Comparison of ENCODE assay signal across 19 cellular contexts in genomic region chr17:75704963-75705875, GRCh38. TPM values are rescaled to one million over a fixed set of nuclear protein-coding genes. Genes with fewer than 3 reads are reported as not detected.
DNase-seq lines count a peak whose midpoint lies in the region; ATAC-seq, FAIRE-seq and TF ChIP-seq lines count a peak whose summit lies in the region.
"Had no signal": no experiment of that assay in that cellular context is flagged by ENCODE, and none has a peak within 500 bp of the region (broad histone marks: within the 10 kb centered on the region; RNA-seq: fewer than 3 reads in every experiment).

No MANE protein-coding gene starts in this region.

- ATAC-seq in HepG2 (no peak), right lobe of liver (no peak)

- no peak for TF ChIP-seq CTCF in HepG2 (CRISPR knock-in tag; IDR thresholded peaks at IDR 0.05)
- TF ChIP-seq CTCF in right lobe of liver (IDR thresholded peaks at IDR 0.05), result no peak
- TF ChIP-seq CTCF in kidney (IDR thresholded peaks at IDR 0.05; ENCODE audit: borderline replicate concordance, extremely low read depth, insufficient read depth), result no peak
- TF ChIP-seq CTCF in hepatocyte (IDR thresholded peaks at IDR 0.05; ENCODE audit: poor library complexity), result no peak

- intact Hi-C loops in HepG2 (cut with micrococcal nuclease; ENCODE audit: unreplicated experiment) (no loop called here), right lobe of liver (cut with DNase I) (no loop called here), head of caudate nucleus (cut with DNase I) (no loop called here), kidney (cut with DNase I) (no loop called here)

- no peaks in the 10 kb centered on the region for H3K9me2 ChIP-seq in hepatocyte (replicated peaks; ENCODE audit: insufficient read depth)

- FAIRE-seq in HepG2 (lab: Jason Lieb, UNC) (no peak), kidney (lab: Jason Lieb, UNC) (no peak)
- FAIRE-seq: A204.1, GM12891 had no signal

- H3K36me3 Mint-ChIP-seq in T-helper 2 cell treated with Interferon-gamma antibody and Interleukin-4, amounts not matched to agents 5 μg/mL and 100 μg/mL, for 36 hours (ENCODE audit: low read depth), result peaks cover 37% of the 10 kb centered on the region

- in situ Hi-C loops in HepG2 (cut with HindIII; ENCODE audit: extremely low pct_ligation_motif_present, low pct_unique_long_range_greater_than_20kb), result no loop called here

- H3K9me3 ChIP-seq in HepG2 (ENCODE audit: low read length) (no peaks in the 10 kb centered on the region), right lobe of liver (no peaks in the 10 kb centered on the region), kidney (ENCODE audit: control insufficient read depth in 1 of 2, low read length in 2 of 2) (no peaks in the 10 kb centered on the region), hepatocyte (ENCODE audit: low read depth) (no peaks in the 10 kb centered on the region)
- H3K9me3 ChIP-seq: Caco-2, HAP-1 had no signal

- H3K27ac ChIP-seq in HepG2 (ENCODE audit: extremely low read length, insufficient read depth, low read length) (no peak overlapping the region), right lobe of liver (no peak overlapping the region), kidney (ENCODE audit: low read depth in 2 of 2, low read length in 2 of 2) (no peak overlapping the region), hepatocyte (no peak overlapping the region)

- H3K4me3 ChIP-seq in HepG2 (replicated peaks in 1 of 3; ENCODE audit: insufficient read depth in 1 of 3, low read depth in 2 of 3, low read length in 3 of 3) (no peak overlapping the region), right lobe of liver (no peak overlapping the region), kidney (ENCODE audit: low read length in 2 of 2) (no peak overlapping the region), hepatocyte (no peak overlapping the region)
- H3K4me3 ChIP-seq: HAP-1, PC-9 had no signal

- H3K9me3 Mint-ChIP-seq in T-helper 2 cell treated with Interferon-gamma antibody and Interleukin-4, amounts not matched to agents 5 μg/mL and 100 μg/mL, for 36 hours, result no peaks in the 10 kb centered on the region

- 97% methylated on average over 23 of the region's 27 CpGs for WGBS in HepG2 (ENCODE audit: low lambda C conversion rate)
- WGBS in right lobe of liver (ENCODE audit: insufficient coverage, low coverage, low lambda C conversion rate, missing lambda C conversion rate), result 100% methylated on average over 2 of the region's 27 CpGs
- WGBS in hepatocyte (ENCODE audit: low lambda C conversion rate, missing lambda C conversion rate), result 93% methylated on average over 24 of the region's 27 CpGs

- H3K4me1 ChIP-seq in HepG2 (ENCODE audit: insufficient read depth, low read length), result peaks cover 6% of the 10 kb centered on the region
- no peaks in the 10 kb centered on the region for H3K4me1 ChIP-seq in right lobe of liver
- peaks cover 0 to 3% of the 10 kb centered on the region in 2 donors for H3K4me1 ChIP-seq in kidney (ENCODE audit: control insufficient read depth in 1 of 2, insufficient read depth in 1 of 2, low read depth in 1 of 2, low read length in 2 of 2)
- H3K4me1 ChIP-seq in hepatocyte (ENCODE audit: insufficient read depth), result peaks cover 7% of the 10 kb centered on the region
- H3K4me1 ChIP-seq: HAP-1 had no signal

- CTCF ChIA-PET in HepG2 (lab: Yijun Ruan, JAX; ENCODE audit: low intra/inter-chr PET ratio, low total read pairs), result no interaction called here

- no peaks in the 10 kb centered on the region for H3K4me1 Mint-ChIP-seq in T-helper 2 cell treated with Interferon-gamma antibody and Interleukin-4, amounts not matched to agents 5 μg/mL and 100 μg/mL, for 36 hours (ENCODE audit: low read depth)

- DNase-seq in HepG2 (ENCODE audit: low spot score) (no peak), right lobe of liver (no peak), head of caudate nucleus (peak in 29 of 42 donors; percentile 28 to 83 (median 56)), kidney (peak; percentile 78), hepatocyte (ENCODE audit: low spot score) (no peak), kidney tubule cell (ENCODE audit: low spot score) (no peak), NCI-H2081 treated with DMSO at 0.1 percent for 48 hours (lab: John Stamatoyannopoulos, UW) (no peak)
- no peak for DNase-seq in T-helper 2 cell treated with Interferon-gamma antibody and Interleukin-4, amounts not matched to agents 5 μg/mL and 100 μg/mL, for 36 hours (ENCODE audit: low spot score)
- DNase-seq: Caco-2, DMS79, KBM-7, NCI-H446 treated with DMSO at 0.1 percent for 48 hours, NCI-H774, PC-9, SHP77 treated with DMSO at 0.1 percent for 48 hours had no signal

- TF ChIP-seq POLR2A in HepG2 (IDR thresholded peaks at IDR 0.05; ENCODE audit: insufficient read depth in 1 of 2, low read depth in 2 of 2, low read length in 2 of 2) (no peak), right lobe of liver (IDR thresholded peaks at IDR 0.05) (no peak)

- H3K9ac ChIP-seq in HepG2 (ENCODE audit: insufficient read depth, low read depth, low read length) (no peak overlapping the region), kidney (ENCODE audit: low read length in 2 of 2) (no peak overlapping the region)

- H3K27me3 Mint-ChIP-seq in T-helper 2 cell treated with Interferon-gamma antibody and Interleukin-4, amounts not matched to agents 5 μg/mL and 100 μg/mL, for 36 hours (ENCODE audit: low read depth), result no peaks in the 10 kb centered on the region

- H4K20me1 ChIP-seq in HepG2 (ENCODE audit: insufficient read depth, low read length) (no peaks in the 10 kb centered on the region), hepatocyte (ENCODE audit: insufficient read depth, poor library complexity, severe bottlenecking) (no peaks in the 10 kb centered on the region)

- H3K79me2 ChIP-seq in HepG2 (ENCODE audit: insufficient read depth, low read length) (no peaks in the 10 kb centered on the region), hepatocyte (no peaks in the 10 kb centered on the region)

- TF ChIP-seq RAD21 in HepG2 (CRISPR knock-in tag; IDR thresholded peaks at IDR 0.05), result no peak

- H3K4me3 Mint-ChIP-seq in T-helper 2 cell treated with Interferon-gamma antibody and Interleukin-4, amounts not matched to agents 5 μg/mL and 100 μg/mL, for 36 hours, result no peak overlapping the region

- TF ChIP-seq EP300 in HepG2 (IDR thresholded peaks at IDR 0.05; ENCODE audit: low read depth in 2 of 2, low read length in 2 of 2) (no peak), HepG2 (CRISPR knock-in tag; IDR thresholded peaks at IDR 0.05; ENCODE audit: borderline replicate concordance) (no peak)

- H3K36me3 ChIP-seq in HepG2 (replicated peaks in 1 of 2; ENCODE audit: control insufficient read depth in 1 of 2, insufficient read depth in 2 of 2, low read length in 2 of 2), result peaks cover 53 to 75% of the 10 kb centered on the region in 2 experiments
- H3K36me3 ChIP-seq in right lobe of liver, result peaks cover 12 to 57% (median 24%) of the 10 kb centered on the region in 4 donors
- H3K36me3 ChIP-seq in kidney (ENCODE audit: control insufficient read depth in 1 of 2, insufficient read depth in 2 of 2, low read length in 2 of 2), result peaks cover 36 to 56% of the 10 kb centered on the region in 2 donors
- peaks cover 6% of the 10 kb centered on the region for H3K36me3 ChIP-seq in hepatocyte (replicated peaks; ENCODE audit: insufficient read depth, low read depth)

- H3K27ac Mint-ChIP-seq in T-helper 2 cell treated with Interferon-gamma antibody and Interleukin-4, amounts not matched to agents 5 μg/mL and 100 μg/mL, for 36 hours, result no peak overlapping the region

- POLR2A ChIA-PET in HepG2 (lab: Yijun Ruan, JAX), result no interaction called here

- H3K4me2 ChIP-seq in HepG2 (ENCODE audit: low read depth, low read length) (no peak overlapping the region), hepatocyte (no peak overlapping the region)

- H2AFZ ChIP-seq in HepG2 (ENCODE audit: low read length) (no peak overlapping the region), hepatocyte (no peak overlapping the region)
- H2AFZ ChIP-seq: PC-9 had no signal

- H3K27me3 ChIP-seq in HepG2 (ENCODE audit: control insufficient read depth in 1 of 2, insufficient read depth in 2 of 2, low read length in 2 of 2) (no peaks in the 10 kb centered on the region), right lobe of liver (no peaks in the 10 kb centered on the region), hepatocyte (no peaks in the 10 kb centered on the region)

- no TSS peak for BruUV-seq in HepG2 (replicated peaks; lab: Mats Ljungman, UMichigan)

RNA-seq across cellular contexts. Expression of gene ITGB4, which starts 16.0 kb away (rescaled TPM):
- total RNA-seq in HepG2 (2016; rRNA removed; fragmentation: Illumina TruSeq; extraction: Trizol) (4.0 and 6.9 TPM in 2 replicates), right lobe of liver (1 to 10 TPM in 5 of 6 experiments, under 1 TPM in 1; 0.92 to 4.1 (median 2.0) TPM), kidney (149 TPM), hepatocyte (11.5 and 15.7 TPM in 2 replicates)
- 9.2 and 10.4 TPM in 2 replicates for total RNA-seq in HepG2 (2016; cell fraction: cytosol; rRNA removed; fragmentation: Illumina TruSeq; extraction: Trizol; ENCODE audit: low read depth)
- 3.9 and 6.3 TPM in 2 replicates for total RNA-seq in HepG2 (2016; cell fraction: insoluble cytoplasmic fraction; rRNA removed; fragmentation: Illumina TruSeq; extraction: Trizol)
- 10.1 and 14.6 TPM in 2 replicates for total RNA-seq in HepG2 (2016; cell fraction: membrane; rRNA removed; fragmentation: Illumina TruSeq; extraction: Trizol)
- 3.7 and 3.9 TPM in 2 replicates for total RNA-seq in HepG2 (2016; cell fraction: nucleus; rRNA removed; fragmentation: Illumina TruSeq; extraction: Trizol)
- polyA plus RNA-seq in HepG2 (2011; rRNA removed) (14.5 and 14.7 TPM in 2 replicates), kidney (ENCODE audit: insufficient read depth, low read depth, low replicate concordance) (15.7 TPM), hepatocyte (19.4 and 23.5 TPM in 2 replicates)
- polyA plus RNA-seq in HepG2 (2011; cell fraction: cytosol; rRNA removed), result 5.1 and 8.2 TPM in 2 replicates
- 28.7 and 39.5 TPM in 2 replicates for polyA plus RNA-seq in HepG2 (2011; cell fraction: nucleus; rRNA removed)
- polyA plus RNA-seq in HepG2 (2012), result 13.2 and 14.2 TPM in 2 replicates
- polyA plus RNA-seq in HepG2 (2016; cell fraction: cytosol; fragmentation: Illumina TruSeq; extraction: Trizol; ENCODE audit: low read depth), result 36.1 and 40.9 TPM in 2 replicates
- 10.5 and 16.8 TPM in 2 replicates for polyA plus RNA-seq in HepG2 (2016; cell fraction: insoluble cytoplasmic fraction; fragmentation: Illumina TruSeq; extraction: Trizol; ENCODE audit: low read depth)
- polyA plus RNA-seq in HepG2 (2016; cell fraction: membrane; fragmentation: Illumina TruSeq; extraction: Trizol; ENCODE audit: low read depth), result 41.4 and 43.0 TPM in 2 replicates
- 20.5 and 28.1 TPM in 2 replicates for polyA plus RNA-seq in HepG2 (2016; cell fraction: nucleus; fragmentation: Illumina TruSeq; extraction: Trizol; ENCODE audit: insufficient read depth, low read depth)
- 25.3 and 28.4 TPM in 2 replicates for polyA minus RNA-seq in HepG2 (2011; rRNA and poly(A)+ RNA removed; ENCODE audit: low replicate concordance)
- polyA minus RNA-seq in HepG2 (2011; cell fraction: cytosol; rRNA and poly(A)+ RNA removed), result 8.4 and 12.7 TPM in 2 replicates
- 3.2 and 6.3 TPM in 2 replicates for polyA minus RNA-seq in HepG2 (2011; cell fraction: nucleus; rRNA and poly(A)+ RNA removed)
- total RNA-seq: G401 had no signal

RNA-seq across cellular contexts. Expression of gene SAP30BP, which starts 38.1 kb away (rescaled TPM):
- total RNA-seq in HepG2 (2016; rRNA removed; fragmentation: Illumina TruSeq; extraction: Trizol) (99.4 and 109 TPM in 2 replicates), right lobe of liver (10 to 100 TPM; 24.0 to 36.0 (median 27.0) TPM), kidney (95.1 TPM), hepatocyte (59.3 and 67.5 TPM in 2 replicates)
- 35.7 and 41.2 TPM in 2 replicates for total RNA-seq in HepG2 (2016; cell fraction: cytosol; rRNA removed; fragmentation: Illumina TruSeq; extraction: Trizol; ENCODE audit: low read depth)
- 105 and 112 TPM in 2 replicates for total RNA-seq in HepG2 (2016; cell fraction: insoluble cytoplasmic fraction; rRNA removed; fragmentation: Illumina TruSeq; extraction: Trizol)
- total RNA-seq in HepG2 (2016; cell fraction: membrane; rRNA removed; fragmentation: Illumina TruSeq; extraction: Trizol), result 35.1 and 45.2 TPM in 2 replicates
- total RNA-seq in HepG2 (2016; cell fraction: nucleus; rRNA removed; fragmentation: Illumina TruSeq; extraction: Trizol), result 76.4 and 82.2 TPM in 2 replicates
- polyA plus RNA-seq in HepG2 (2011; rRNA removed) (67.7 and 80.1 TPM in 2 replicates), kidney (ENCODE audit: insufficient read depth, low read depth, low replicate concordance) (62.9 TPM), hepatocyte (89.9 and 110 TPM in 2 replicates)
- 59.4 and 67.4 TPM in 2 replicates for polyA plus RNA-seq in HepG2 (2011; cell fraction: cytosol; rRNA removed)
- 191 and 218 TPM in 2 replicates for polyA plus RNA-seq in HepG2 (2011; cell fraction: nucleus; rRNA removed)
- polyA plus RNA-seq in HepG2 (2012), result 57.3 and 65.0 TPM in 2 replicates
- polyA plus RNA-seq in HepG2 (2016; cell fraction: cytosol; fragmentation: Illumina TruSeq; extraction: Trizol; ENCODE audit: low read depth), result 20.2 and 20.5 TPM in 2 replicates
- 110 and 119 TPM in 2 replicates for polyA plus RNA-seq in HepG2 (2016; cell fraction: insoluble cytoplasmic fraction; fragmentation: Illumina TruSeq; extraction: Trizol; ENCODE audit: low read depth)
- polyA plus RNA-seq in HepG2 (2016; cell fraction: membrane; fragmentation: Illumina TruSeq; extraction: Trizol; ENCODE audit: low read depth), result 27.8 and 32.7 TPM in 2 replicates
- polyA plus RNA-seq in HepG2 (2016; cell fraction: nucleus; fragmentation: Illumina TruSeq; extraction: Trizol; ENCODE audit: insufficient read depth, low read depth), result 131 and 143 TPM in 2 replicates
- 42.3 and 45.2 TPM in 2 replicates for polyA minus RNA-seq in HepG2 (2011; rRNA and poly(A)+ RNA removed; ENCODE audit: low replicate concordance)
- 17.6 and 28.8 TPM in 2 replicates for polyA minus RNA-seq in HepG2 (2011; cell fraction: cytosol; rRNA and poly(A)+ RNA removed)
- 90.4 and 101 TPM in 2 replicates for polyA minus RNA-seq in HepG2 (2011; cell fraction: nucleus; rRNA and poly(A)+ RNA removed)

RNA-seq across cellular contexts. Expression of gene RECQL5, which starts 38.3 kb away (rescaled TPM):
- total RNA-seq in HepG2 (2016; rRNA removed; fragmentation: Illumina TruSeq; extraction: Trizol), result 17.8 and 32.0 TPM in 2 replicates
- total RNA-seq in HepG2 (2016; cell fraction: cytosol; rRNA removed; fragmentation: Illumina TruSeq; extraction: Trizol; ENCODE audit: low read depth), result 38.8 and 39.2 TPM in 2 replicates
- total RNA-seq in HepG2 (2016; cell fraction: insoluble cytoplasmic fraction; rRNA removed; fragmentation: Illumina TruSeq; extraction: Trizol), result 17.8 and 31.1 TPM in 2 replicates
- total RNA-seq in HepG2 (2016; cell fraction: membrane; rRNA removed; fragmentation: Illumina TruSeq; extraction: Trizol), result 9.2 and 11.3 TPM in 2 replicates
- total RNA-seq in HepG2 (2016; cell fraction: nucleus; rRNA removed; fragmentation: Illumina TruSeq; extraction: Trizol), result 41.9 and 45.5 TPM in 2 replicates
- 27.7 and 33.4 TPM in 2 replicates for polyA plus RNA-seq in HepG2 (2011; rRNA removed)
- polyA plus RNA-seq in HepG2 (2011; cell fraction: cytosol; rRNA removed), result 8.7 and 11.9 TPM in 2 replicates
- 256 and 300 TPM in 2 replicates for polyA plus RNA-seq in HepG2 (2011; cell fraction: nucleus; rRNA removed)
- 38.2 and 41.9 TPM in 2 replicates for polyA plus RNA-seq in HepG2 (2012)
- polyA plus RNA-seq in HepG2 (2016; cell fraction: cytosol; fragmentation: Illumina TruSeq; extraction: Trizol; ENCODE audit: low read depth), result 1.7 and 1.9 TPM in 2 replicates
- polyA plus RNA-seq in HepG2 (2016; cell fraction: insoluble cytoplasmic fraction; fragmentation: Illumina TruSeq; extraction: Trizol; ENCODE audit: low read depth), result 12.2 and 17.3 TPM in 2 replicates
- 3.6 and 4.1 TPM in 2 replicates for polyA plus RNA-seq in HepG2 (2016; cell fraction: membrane; fragmentation: Illumina TruSeq; extraction: Trizol; ENCODE audit: low read depth)
- 112 and 116 TPM in 2 replicates for polyA plus RNA-seq in HepG2 (2016; cell fraction: nucleus; fragmentation: Illumina TruSeq; extraction: Trizol; ENCODE audit: insufficient read depth, low read depth)
- 51.0 and 71.9 TPM in 2 replicates for polyA minus RNA-seq in HepG2 (2011; rRNA and poly(A)+ RNA removed; ENCODE audit: low replicate concordance)
- 15.1 and 15.3 TPM in 2 replicates for polyA minus RNA-seq in HepG2 (2011; cell fraction: cytosol; rRNA and poly(A)+ RNA removed)
- polyA minus RNA-seq in HepG2 (2011; cell fraction: nucleus; rRNA and poly(A)+ RNA removed), result 69.1 and 72.6 TPM in 2 replicates
- 10 to 100 TPM; 13.5 to 24.8 (median 18.4) TPM for total RNA-seq in right lobe of liver
- total RNA-seq in kidney, result 51.6 TPM
- polyA plus RNA-seq in kidney (ENCODE audit: insufficient read depth, low read depth, low replicate concordance), result 40.0 TPM
- 11.8 and 23.1 TPM in 2 replicates for total RNA-seq in hepatocyte
- polyA plus RNA-seq in hepatocyte, result 44.4 and 79.6 TPM in 2 replicates

RNA-seq across cellular contexts. Expression of gene GALK1, which starts 59.8 kb away (rescaled TPM):
- 93.6 and 95.6 TPM in 2 replicates for total RNA-seq in HepG2 (2016; rRNA removed; fragmentation: Illumina TruSeq; extraction: Trizol)
- 31.6 and 39.5 TPM in 2 replicates for total RNA-seq in HepG2 (2016; cell fraction: cytosol; rRNA removed; fragmentation: Illumina TruSeq; extraction: Trizol; ENCODE audit: low read depth)
- 94.0 and 98.0 TPM in 2 replicates for total RNA-seq in HepG2 (2016; cell fraction: insoluble cytoplasmic fraction; rRNA removed; fragmentation: Illumina TruSeq; extraction: Trizol)
- total RNA-seq in HepG2 (2016; cell fraction: membrane; rRNA removed; fragmentation: Illumina TruSeq; extraction: Trizol), result 35.0 and 44.2 TPM in 2 replicates
- 44.3 and 48.9 TPM in 2 replicates for total RNA-seq in HepG2 (2016; cell fraction: nucleus; rRNA removed; fragmentation: Illumina TruSeq; extraction: Trizol)
- polyA plus RNA-seq in HepG2 (2011; rRNA removed), result 59.9 and 93.0 TPM in 2 replicates
- 65.7 and 112 TPM in 2 replicates for polyA plus RNA-seq in HepG2 (2011; cell fraction: cytosol; rRNA removed)
- polyA plus RNA-seq in HepG2 (2011; cell fraction: nucleus; rRNA removed), result 162 and 164 TPM in 2 replicates
- polyA plus RNA-seq in HepG2 (2012), result 57.4 and 59.7 TPM in 2 replicates
- polyA plus RNA-seq in HepG2 (2016; cell fraction: cytosol; fragmentation: Illumina TruSeq; extraction: Trizol; ENCODE audit: low read depth), result 29.0 and 30.8 TPM in 2 replicates
- polyA plus RNA-seq in HepG2 (2016; cell fraction: insoluble cytoplasmic fraction; fragmentation: Illumina TruSeq; extraction: Trizol; ENCODE audit: low read depth), result 86.3 and 86.5 TPM in 2 replicates
- 25.3 and 27.1 TPM in 2 replicates for polyA plus RNA-seq in HepG2 (2016; cell fraction: membrane; fragmentation: Illumina TruSeq; extraction: Trizol; ENCODE audit: low read depth)
- 72.3 and 78.9 TPM in 2 replicates for polyA plus RNA-seq in HepG2 (2016; cell fraction: nucleus; fragmentation: Illumina TruSeq; extraction: Trizol; ENCODE audit: insufficient read depth, low read depth)
- 28.9 and 121 TPM in 2 replicates for polyA minus RNA-seq in HepG2 (2011; rRNA and poly(A)+ RNA removed; ENCODE audit: low replicate concordance)
- polyA minus RNA-seq in HepG2 (2011; cell fraction: cytosol; rRNA and poly(A)+ RNA removed), result 45.9 and 49.6 TPM in 2 replicates
- polyA minus RNA-seq in HepG2 (2011; cell fraction: nucleus; rRNA and poly(A)+ RNA removed), result 26.3 and 28.6 TPM in 2 replicates
- 10 to 100 TPM; 38.6 to 87.4 (median 76.9) TPM for total RNA-seq in right lobe of liver
- 34.5 TPM for total RNA-seq in kidney
- polyA plus RNA-seq in kidney (ENCODE audit: insufficient read depth, low read depth, low replicate concordance), result 105 TPM
- 63.7 and 76.4 TPM in 2 replicates for total RNA-seq in hepatocyte
- 139 and 161 TPM in 2 replicates for polyA plus RNA-seq in hepatocyte

Comparison
In these comparisons a context has a peak if more than half of its experiments do, and no peak if none do; other contexts are left out.
1. DNase-seq: peak in head of caudate nucleus (29 of 42) and kidney (single experiment); none in HepG2 (single experiment), right lobe of liver (0 of 3), T-helper 2 cell treated with Interferon-gamma antibody and Interleukin-4, amounts not matched to agents 5 μg/mL and 100 μg/mL, for 36 hours (single experiment), hepatocyte (single experiment), kidney tubule cell (single experiment) and NCI-H2081 treated with DMSO at 0.1 percent for 48 hours (single experiment).